Comparison of ENCODE assay signal across 10 cellular contexts in genomic region chr16:18834873-18835272, GRCh38.
"Had no signal": no experiment of that assay in that cellular context is flagged by ENCODE, and none has a peak within 500 bp of the region (broad histone marks: within the 10 kb centered on the region; RNA-seq: fewer than 3 reads in every experiment).

No MANE protein-coding gene starts in this region.

- ATAC-seq: heart left ventricle; left lung; stimulated activated naive CD8-positive, alpha-beta T cell treated with anti-CD3 and anti-CD28 coated beads, Interleukin-15, amount 100 ng/mL, for 72 hours had no signal

- H3K4me3 ChIP-seq: cardiac muscle cell, heart left ventricle, left lung, thoracic aorta had no signal

- H3K4me3 Mint-ChIP-seq: memory B cell; stimulated activated naive CD8-positive, alpha-beta T cell treated with anti-CD3 and anti-CD28 coated beads, Interleukin-15, amount 100 ng/mL, for 72 hours had no signal

- H3K4me1 Mint-ChIP-seq: memory B cell had no signal

- H3K27me3 ChIP-seq: cardiac muscle cell, heart left ventricle, left lung had no signal

- DNase-seq: activated CD4-positive, alpha-beta T cell treated with anti-CD3 and anti-CD28 coated beads, Interleukin-2, amount 50 U/mL, for 1 hour; heart left ventricle; left lung; stimulated activated CD4-positive, alpha-beta T cell treated with anti-CD3 and anti-CD28 coated beads, Interleukin-4, amount 100 ng/mL, for 1 hour; stimulated activated CD8-positive, alpha-beta memory T cell treated with anti-CD3 and anti-CD28 coated beads, Interleukin-4, amount 100 ng/mL, for 48 hours; stimulated activated naive CD8-positive, alpha-beta T cell treated with anti-CD3 and anti-CD28 coated beads, Interleukin-15, amount 100 ng/mL, for 72 hours; T-helper 9 cell had no signal

- H3K27me3 Mint-ChIP-seq: memory B cell; stimulated activated naive CD8-positive, alpha-beta T cell treated with anti-CD3 and anti-CD28 coated beads, Interleukin-15, amount 100 ng/mL, for 72 hours had no signal

- H3K27ac Mint-ChIP-seq: memory B cell; stimulated activated naive CD8-positive, alpha-beta T cell treated with anti-CD3 and anti-CD28 coated beads, Interleukin-15, amount 100 ng/mL, for 72 hours had no signal

- H3K9me3 Mint-ChIP-seq: memory B cell; stimulated activated naive CD8-positive, alpha-beta T cell treated with anti-CD3 and anti-CD28 coated beads, Interleukin-15, amount 100 ng/mL, for 72 hours had no signal

- H3K27ac ChIP-seq: cardiac muscle cell, heart left ventricle, left lung, thoracic aorta had no signal

- H3K4me1 ChIP-seq: heart left ventricle had no signal

- H3K9me3 ChIP-seq: heart left ventricle, left lung, thoracic aorta had no signal
